In genomic region chr7:1028775-1029636, GRCh38 we compare ENCODE assay signal across 8 cellular contexts. TPM values are rescaled to one million over a fixed set of nuclear protein-coding genes. Genes with fewer than 3 reads are reported as not detected.
A peak's percentile ranks its signal among the peaks of the same experiment; 100 is the strongest.
DNase-seq lines count a peak whose midpoint lies in the region; ATAC-seq and TF ChIP-seq lines count a peak whose summit lies in the region.

No MANE protein-coding gene starts in this region.

- TF ChIP-seq CTCF in IMR-90 (conservative IDR thresholded peaks at IDR 0.05; ENCODE audit: low read depth, low read length) (no peak), osteoblast (IDR thresholded peaks at IDR 0.05; ENCODE audit: extremely low read depth, low read depth, low read length) (no peak), tibial artery (IDR thresholded peaks at IDR 0.05) (no peak)

- no peaks in the 10 kb centered on the region for H3K9me3 Mint-ChIP-seq in activated naive CD8-positive, alpha-beta T cell treated with anti-CD3 and anti-CD28 coated beads, Interleukin-2, amount 50 U/mL, for 24 hours

- BruUV-seq in IMR-90 (replicated peaks; lab: Mats Ljungman, UMichigan), result no TSS peak

- POLR2A ChIA-PET in IMR-90 (lab: Charles Lee; ENCODE audit: unreplicated experiment), result no interaction called here

- H3K79me2 ChIP-seq in osteoblast (ENCODE audit: insufficient read depth, low read length), result peaks cover 44% of the 10 kb centered on the region

- in situ Hi-C loops in IMR-90 (cut with MboI; ENCODE audit: low sequenced_read_pairs), result no loop called here

- H2BK20ac ChIP-seq in IMR-90 (ENCODE audit: low read depth, low read length), result peak overlapping the region; percentile 61; the same call in 1 of the 2 replicates

- peak overlapping the region; percentile 85 for H3K27ac ChIP-seq in IMR-90 (ENCODE audit: insufficient read depth, low read length)
- peak overlapping the region; percentile 79 for H3K27ac ChIP-seq in osteoblast (ENCODE audit: low read depth, low read length)
- peak overlapping the region; percentile 83 to 93 for H3K27ac ChIP-seq in tibial artery

- H3K4me2 ChIP-seq in IMR-90 (ENCODE audit: low read depth, low read length) (peak overlapping the region; percentile 67), osteoblast (ENCODE audit: insufficient read depth, low read length) (peak overlapping the region; percentile 81)

- peak overlapping the region; percentile 75 for H3K14ac ChIP-seq in IMR-90 (replicated peaks; ENCODE audit: low read depth, low read length)

- WGBS in IMR-90 (ENCODE audit: extremely low coverage in 2 of 2, insufficient read length in 1 of 2), 2 experiments, result 84% methylated on average over 6 of the region's 18 CpGs; no CpG with 5 or more reads in 1 of the 2 experiments

- TF ChIP-seq RAD21 in IMR-90 (IDR thresholded peaks at IDR 0.05; ENCODE audit: low read length), result no peak

- CTCF ChIA-PET in IMR-90 (lab: Yijun Ruan, JAX), result no interaction called here

- peak overlapping the region; percentile 85 for H2BK5ac ChIP-seq in IMR-90 (ENCODE audit: low read depth, low read length, poor library complexity, severe bottlenecking)

- dilution Hi-C loops in IMR-90 (cut with HindIII; ENCODE audit: low sequenced_read_pairs, unreplicated experiment), result no loop called here

- peaks cover 14% of the 10 kb centered on the region; the same call in 1 of the 2 replicates for H3K36me3 ChIP-seq in IMR-90 (ENCODE audit: control insufficient read depth, insufficient read depth, low read length)
- peaks cover 23% of the 10 kb centered on the region for H3K36me3 ChIP-seq in osteoblast (ENCODE audit: insufficient read depth, low read length)
- peaks cover 5 to 22% (median 21%) of the 10 kb centered on the region in 3 donors for H3K36me3 ChIP-seq in tibial artery

- H3K9me1 ChIP-seq in IMR-90 (ENCODE audit: insufficient read depth, low read length), result no peaks in the 10 kb centered on the region

- peak overlapping the region; percentile 68 for H3K27ac Mint-ChIP-seq in activated naive CD8-positive, alpha-beta T cell treated with anti-CD3 and anti-CD28 coated beads, Interleukin-2, amount 50 U/mL, for 24 hours

- H3K27me3 Mint-ChIP-seq in activated naive CD8-positive, alpha-beta T cell treated with anti-CD3 and anti-CD28 coated beads, Interleukin-2, amount 50 U/mL, for 24 hours, result no peaks in the 10 kb centered on the region

- peak overlapping the region; percentile 59 for H4K5ac ChIP-seq in IMR-90 (ENCODE audit: low read depth, low read length)

- H3K9ac ChIP-seq in IMR-90 (ENCODE audit: low read depth, low read length), result peak overlapping the region; percentile 66

- peak overlapping the region; percentile 98 for H2AK9ac ChIP-seq in IMR-90 (replicated peaks; ENCODE audit: low read depth, low read length, poor library complexity)

- peak overlapping the region; percentile 5; the same call in 1 of the 2 replicates for H3K18ac ChIP-seq in IMR-90 (ENCODE audit: low read depth, low read length)

- H2AFZ ChIP-seq in IMR-90 (replicated peaks; ENCODE audit: low read length, poor library complexity), result peak overlapping the region; percentile 82
- peak overlapping the region; percentile 76 for H2AFZ ChIP-seq in osteoblast (ENCODE audit: low read length)

- no peak overlapping the region; the same call in 2 of the 3 replicates for H2BK15ac ChIP-seq in IMR-90 (ENCODE audit: low read depth, low read length)

- H3K9me3 ChIP-seq in IMR-90 (ENCODE audit: control insufficient read depth, insufficient read depth, low read length) (no peaks in the 10 kb centered on the region), osteoblast (ENCODE audit: low read depth, low read length) (no peaks in the 10 kb centered on the region), tibial artery (no peaks in the 10 kb centered on the region)

- no peak overlapping the region for H3K56ac ChIP-seq in IMR-90 (ENCODE audit: extremely low read depth, insufficient read depth, low read length)

- peak overlapping the region; percentile 50 to 85 for H4K8ac ChIP-seq in IMR-90 (ENCODE audit: low read depth in 2 of 2, low read length in 2 of 2)

- H3K4me1 Mint-ChIP-seq in activated naive CD8-positive, alpha-beta T cell treated with anti-CD3 and anti-CD28 coated beads, Interleukin-2, amount 50 U/mL, for 24 hours, result peaks cover 38% of the 10 kb centered on the region

- H4K91ac ChIP-seq in IMR-90 (ENCODE audit: insufficient read depth, low read depth, low read length), result peak overlapping the region; percentile 71

- peak overlapping the region; percentile 71 for H3K4me3 Mint-ChIP-seq in activated naive CD8-positive, alpha-beta T cell treated with anti-CD3 and anti-CD28 coated beads, Interleukin-2, amount 50 U/mL, for 24 hours

- H3K27me3 ChIP-seq in IMR-90 (ENCODE audit: control insufficient read depth, insufficient read depth, low read length) (no peaks in the 10 kb centered on the region), osteoblast (ENCODE audit: insufficient read depth, low read length) (no peaks in the 10 kb centered on the region), tibial artery (no peaks in the 10 kb centered on the region)

- peaks cover 9% of the 10 kb centered on the region; the same call in 1 of the 2 replicates for H3K4me1 ChIP-seq in IMR-90 (ENCODE audit: control insufficient read depth, insufficient read depth, low read length)
- H3K4me1 ChIP-seq in osteoblast (ENCODE audit: insufficient read depth, low read length), result peaks cover 5% of the 10 kb centered on the region
- peaks cover 0 to 43% (median 31%) of the 10 kb centered on the region in 4 donors for H3K4me1 ChIP-seq in tibial artery

- H2BK120ac ChIP-seq in IMR-90 (ENCODE audit: low read depth, low read length), result peak overlapping the region; percentile 53

- peaks cover 7 to 50% of the 10 kb centered on the region in 2 experiments for H3K79me1 ChIP-seq in IMR-90 (ENCODE audit: low read depth in 1 of 2, low read length in 2 of 2)

- peaks cover 5% of the 10 kb centered on the region for H3K36me3 Mint-ChIP-seq in activated naive CD8-positive, alpha-beta T cell treated with anti-CD3 and anti-CD28 coated beads, Interleukin-2, amount 50 U/mL, for 24 hours (ENCODE audit: low read depth)

- ATAC-seq in IMR-90 (ENCODE audit: low read depth), result peak; percentile 87
- peak; percentile 90 for ATAC-seq in activated naive CD8-positive, alpha-beta T cell treated with anti-CD3 and anti-CD28 coated beads, Interleukin-2, amount 50 U/mL, for 24 hours

- H3K4me3 ChIP-seq in IMR-90 (ENCODE audit: insufficient read depth, low read depth, low read length), result no peak overlapping the region
- peak overlapping the region; percentile 83 for H3K4me3 ChIP-seq in osteoblast (ENCODE audit: insufficient read depth, low read length)
- H3K4me3 ChIP-seq in tibial artery, result peak overlapping the region; percentile 68 to 88

- intact Hi-C loops in IMR-90 (cut with micrococcal nuclease) (no loop called here), head of caudate nucleus (cut with DNase I) (no loop called here), tibial artery (cut with DNase I; ENCODE audit: low total_unique reads) (loop anchor here (2.0 kb wide), 1 partner anchor 32 kb away; no protein-coding TSS in a partner anchor)

- DNase-seq in EH (ENCODE audit: low read depth) (peak; percentile 95), IMR-90 (peak; percentile 95), SKM-1 (lab: John Stamatoyannopoulos, UW; ENCODE audit: unreplicated experiment) (peak; percentile 68), head of caudate nucleus (peak; percentile 63 to 97 (median 83)), osteoblast (ENCODE audit: insufficient read length, low spot score, missing footprints) (peak; percentile 100), tibial artery (peak; percentile 93 to 96), NCI-H187 treated with DMSO at 0.1 percent for 48 hours (lab: John Stamatoyannopoulos, UW) (no peak)
- DNase-seq in activated naive CD8-positive, alpha-beta T cell treated with anti-CD3 and anti-CD28 coated beads, Interleukin-2, amount 50 U/mL, for 24 hours, result peak; percentile 70

- TF ChIP-seq POLR2A in IMR-90 (IDR thresholded peaks at IDR 0.05; ENCODE audit: low read depth, low read length), result peak; percentile 13; the same call in 1 of the 2 replicates

- H2AK5ac ChIP-seq in IMR-90 (ENCODE audit: low read depth, low read length), result peak overlapping the region; percentile 88

- peak overlapping the region; percentile 83 for H3K4ac ChIP-seq in IMR-90 (ENCODE audit: low read depth, low read length)

- H3K23ac ChIP-seq in IMR-90 (ENCODE audit: low read depth, low read length), result no peak overlapping the region

- H4K20me1 ChIP-seq in IMR-90 (ENCODE audit: insufficient read depth, low read length) (peaks cover 34% of the 10 kb centered on the region), osteoblast (ENCODE audit: insufficient read depth, low read length) (peaks cover 35% of the 10 kb centered on the region)

TF ChIP-seq in IMR-90, 13 proteins besides CTCF, POLR2A, EP300 and RAD21 (continues in another document):
- TF ChIP-seq NFE2L2 (IDR thresholded peaks at IDR 0.05; ENCODE audit: low read depth, low read length) (no peak), SMC3 (IDR thresholded peaks at IDR 0.05; ENCODE audit: low read depth, low read length) (no peak), CHD1 (IDR thresholded peaks at IDR 0.05; ENCODE audit: low read depth, low read length) (no peak), CEBPB (IDR thresholded peaks at IDR 0.05; ENCODE audit: low read depth, low read length) (0 out of 2 replicates have a peak, but pooled peaks have one; percentile 7)

RNA-seq across cellular contexts. Expression of gene GPR146, which starts 15.3 kb away (rescaled TPM):
- 0.83 and 2.2 TPM in 2 replicates for total RNA-seq in IMR-90 (2012; rRNA removed)
- 2.5 and 3.4 TPM in 2 replicates for polyA plus RNA-seq in IMR-90 (2012; rRNA removed)
- polyA plus RNA-seq in IMR-90 (2012; cell fraction: cytosol; rRNA removed), result 1.9 and 8.1 TPM in 2 replicates
- 4.5 and 7.4 TPM in 2 replicates for polyA plus RNA-seq in IMR-90 (2012; cell fraction: nucleus; rRNA removed; ENCODE audit: low replicate concordance)
- total RNA-seq in osteoblast, result 3.5 and 5.1 TPM in 2 replicates

RNA-seq across cellular contexts. Expression of gene CYP2W1, which starts 46.0 kb away (rescaled TPM):
- total RNA-seq in IMR-90 (2012; rRNA removed) (not detected in 2 replicates), osteoblast (not detected in 2 replicates)
- polyA plus RNA-seq in IMR-90 (2012; rRNA removed), result not detected in 2 replicates
- 0.03 TPM in 2 replicates for polyA plus RNA-seq in IMR-90 (2012; cell fraction: cytosol; rRNA removed)
- 0.13 and 0.48 TPM in 2 replicates for polyA plus RNA-seq in IMR-90 (2012; cell fraction: nucleus; rRNA removed; ENCODE audit: low replicate concordance)

RNA-seq across cellular contexts. Expression of gene COX19, which starts 53.7 kb away (rescaled TPM):
- total RNA-seq in IMR-90 (2012; rRNA removed) (3.9 and 6.4 TPM in 2 replicates), osteoblast (10.9 and 13.0 TPM in 2 replicates)
- polyA plus RNA-seq in IMR-90 (2012; rRNA removed), result 7.3 and 7.8 TPM in 2 replicates
- 4.9 and 5.4 TPM in 2 replicates for polyA plus RNA-seq in IMR-90 (2012; cell fraction: cytosol; rRNA removed)
- polyA plus RNA-seq in IMR-90 (2012; cell fraction: nucleus; rRNA removed; ENCODE audit: low replicate concordance), result 18.9 and 24.1 TPM in 2 replicates

RNA-seq across cellular contexts. Expression of gene GPER1, which starts 58.9 kb away (rescaled TPM):
- 2.0 and 2.2 TPM in 2 replicates for total RNA-seq in IMR-90 (2012; rRNA removed)
- 5.8 and 6.3 TPM in 2 replicates for polyA plus RNA-seq in IMR-90 (2012; rRNA removed)
- polyA plus RNA-seq in IMR-90 (2012; cell fraction: cytosol; rRNA removed), result 3.5 and 8.8 TPM in 2 replicates
- 10.8 and 20.8 TPM in 2 replicates for polyA plus RNA-seq in IMR-90 (2012; cell fraction: nucleus; rRNA removed; ENCODE audit: low replicate concordance)
- total RNA-seq in osteoblast, result 10.3 and 10.5 TPM in 2 replicates
